ENCODE assay signal across 1 cellular context in genomic region chr19:1247747-1248453, GRCh38.
TF ChIP-seq lines count a peak whose summit lies in the region.

No MANE protein-coding gene starts in this region.

TF ChIP-seq in H1, 55 proteins besides CTCF, POLR2A, EP300 and RAD21:
- TF ChIP-seq SIX5 (IDR thresholded peaks at IDR 0.05; ENCODE audit: low read depth, low read length), result no peak
- TF ChIP-seq SIN3A (conservative IDR thresholded peaks at IDR 0.05 in 1 of 2, IDR thresholded peaks at IDR 0.05 in 1 of 2; ENCODE audit: low read depth in 1 of 2, low read length in 2 of 2), result peak in 1 of 2 experiments; percentile 8; a peak in 1 of 4 replicates
- TF ChIP-seq BACH1 (IDR thresholded peaks at IDR 0.05; ENCODE audit: low read length), result 0 out of 2 replicates have a peak, but pooled peaks have one; percentile 12
- no peak for TF ChIP-seq BCL11A (IDR thresholded peaks at IDR 0.05; ENCODE audit: low read depth in 2 of 2, low read length in 2 of 2)
- TF ChIP-seq KDM1A (IDR thresholded peaks at IDR 0.05; ENCODE audit: borderline replicate concordance, low read length), result peak; percentile 87; the same call in 1 of the 2 replicates
- 0 out of 2 replicates have a peak, but pooled peaks have one; percentile 36 for TF ChIP-seq EGR1 (IDR thresholded peaks at IDR 0.05; ENCODE audit: borderline replicate concordance, low read depth, low read length)
- TF ChIP-seq KDM5A (IDR thresholded peaks at IDR 0.05; ENCODE audit: low read length), result no peak
- TF ChIP-seq RFX5 (IDR thresholded peaks at IDR 0.05; ENCODE audit: borderline replicate concordance, low read depth, low read length), result no peak
- no peak for TF ChIP-seq RNF2 (IDR thresholded peaks at IDR 0.05; ENCODE audit: borderline replicate concordance, low read depth, low read length, missing control alignments, poor library complexity, severe bottlenecking)
- no peak for TF ChIP-seq CHD2 (IDR thresholded peaks at IDR 0.05; ENCODE audit: low read length)
- TF ChIP-seq CREB1 (IDR thresholded peaks at IDR 0.05), result no peak; the same call in 1 of the 2 replicates
- TF ChIP-seq KDM4A (IDR thresholded peaks at IDR 0.05; ENCODE audit: low read depth, low read length, severe bottlenecking), result peak; percentile 58
- TF ChIP-seq HDAC2 (IDR thresholded peaks at IDR 0.05; ENCODE audit: borderline replicate concordance in 1 of 2, low read depth in 2 of 2, low read length in 2 of 2), result 0 out of 4 replicates have a peak, but pooled peaks of 1 of the 2 experiments have one; percentile 34
- TF ChIP-seq NANOG (IDR thresholded peaks at IDR 0.05; ENCODE audit: insufficient read depth, low read depth, low read length, poor library complexity, severe bottlenecking), result no peak
- no peak for TF ChIP-seq SP4 (IDR thresholded peaks at IDR 0.05; ENCODE audit: low read length)
- TF ChIP-seq SUZ12 (IDR thresholded peaks at IDR 0.05; ENCODE audit: low read length), result no peak
